1 cellular context compared by ENCODE assay signal in genomic region chr12:54230555-54230954, GRCh38.
TF ChIP-seq lines count a peak whose summit lies in the region.

No MANE protein-coding gene starts in this region.

TF ChIP-seq in WTC11, 78 proteins besides CTCF, POLR2A, EP300 and RAD21 (continued from another document):
- TF ChIP-seq ZBTB21 (CRISPR knock-in tag; IDR thresholded peaks at IDR 0.05; ENCODE audit: borderline replicate concordance) (no peak), RORB (CRISPR knock-in tag; IDR thresholded peaks at IDR 0.05) (no peak), ESRRA (CRISPR knock-in tag; IDR thresholded peaks at IDR 0.05; ENCODE audit: borderline replicate concordance) (no peak), ERG (CRISPR knock-in tag; IDR thresholded peaks at IDR 0.05) (no peak)
- TF ChIP-seq, protein P1, sequence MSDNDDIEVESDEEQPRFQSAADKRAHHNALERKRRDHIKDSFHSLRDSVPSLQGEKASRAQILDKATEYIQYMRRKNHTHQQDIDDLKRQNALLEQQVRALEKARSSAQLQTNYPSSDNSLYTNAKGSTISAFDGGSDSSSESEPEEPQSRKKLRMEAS (CRISPR knock-in tag; IDR thresholded peaks at IDR 0.05), result no peak
- TF ChIP-seq, protein P2, sequence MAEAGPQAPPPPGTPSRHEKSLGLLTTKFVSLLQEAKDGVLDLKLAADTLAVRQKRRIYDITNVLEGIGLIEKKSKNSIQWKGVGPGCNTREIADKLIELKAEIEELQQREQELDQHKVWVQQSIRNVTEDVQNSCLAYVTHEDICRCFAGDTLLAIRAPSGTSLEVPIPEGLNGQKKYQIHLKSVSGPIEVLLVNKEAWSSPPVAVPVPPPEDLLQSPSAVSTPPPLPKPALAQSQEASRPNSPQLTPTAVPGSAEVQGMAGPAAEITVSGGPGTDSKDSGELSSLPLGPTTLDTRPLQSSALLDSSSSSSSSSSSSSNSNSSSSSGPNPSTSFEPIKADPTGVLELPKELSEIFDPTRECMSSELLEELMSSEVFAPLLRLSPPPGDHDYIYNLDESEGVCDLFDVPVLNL (CRISPR knock-in tag; IDR thresholded peaks at IDR 0.05; ENCODE audit: borderline replicate concordance, low read depth), result no peak
- TF ChIP-seq, protein P3, sequence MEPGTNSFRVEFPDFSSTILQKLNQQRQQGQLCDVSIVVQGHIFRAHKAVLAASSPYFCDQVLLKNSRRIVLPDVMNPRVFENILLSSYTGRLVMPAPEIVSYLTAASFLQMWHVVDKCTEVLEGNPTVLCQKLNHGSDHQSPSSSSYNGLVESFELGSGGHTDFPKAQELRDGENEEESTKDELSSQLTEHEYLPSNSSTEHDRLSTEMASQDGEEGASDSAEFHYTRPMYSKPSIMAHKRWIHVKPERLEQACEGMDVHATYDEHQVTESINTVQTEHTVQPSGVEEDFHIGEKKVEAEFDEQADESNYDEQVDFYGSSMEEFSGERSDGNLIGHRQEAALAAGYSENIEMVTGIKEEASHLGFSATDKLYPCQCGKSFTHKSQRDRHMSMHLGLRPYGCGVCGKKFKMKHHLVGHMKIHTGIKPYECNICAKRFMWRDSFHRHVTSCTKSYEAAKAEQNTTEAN (CRISPR knock-in tag; IDR thresholded peaks at IDR 0.05), result no peak
